In genomic region chr12:93176166-93176565, GRCh38 we compare ENCODE assay signal across 13 cellular contexts.
DNase-seq lines count a peak whose midpoint lies in the region; ATAC-seq and TF ChIP-seq lines count a peak whose summit lies in the region.
"Had no signal": no experiment of that assay in that cellular context is flagged by ENCODE, and none has a peak within 500 bp of the region (broad histone marks: within the 10 kb centered on the region; RNA-seq: fewer than 3 reads in every experiment).

No MANE protein-coding gene starts in this region.

- H3K36me3 ChIP-seq in prostate gland = no peaks in the 10 kb centered on the region
- H3K36me3 ChIP-seq: HAP-1 had no signal

- no peak overlapping the region for H3K27ac Mint-ChIP-seq in activated T-cell treated with anti-CD3 and anti-CD28 coated beads, Interleukin-2, amount 50 U/mL, for 24 hours
- H3K27ac Mint-ChIP-seq: immature natural killer cell had no signal

- no peaks in the 10 kb centered on the region for H3K27me3 Mint-ChIP-seq in activated T-cell treated with anti-CD3 and anti-CD28 coated beads, Interleukin-2, amount 50 U/mL, for 24 hours

- H3K27me3 ChIP-seq in prostate gland (replicated peaks; ENCODE audit: insufficient read depth) = no peaks in the 10 kb centered on the region

- no peaks in the 10 kb centered on the region for H3K9me3 ChIP-seq in prostate gland

- H3K4me3 ChIP-seq in fibroblast of the aortic adventitia (ENCODE audit: low read depth, low read length) (no peak overlapping the region), prostate gland (no peak overlapping the region)
- H3K4me3 ChIP-seq: HAP-1 had no signal

- ATAC-seq in HG02678 (IDR thresholded peaks at IDR 0.05; ENCODE audit: unreplicated experiment) = no peak

- no peak for TF ChIP-seq POLR2A in prostate gland (IDR thresholded peaks at IDR 0.05)

- peak overlapping the region; percentile 61 for H3K27ac ChIP-seq in VCaP
- peak overlapping the region; percentile 51 to 67 for H3K27ac ChIP-seq in prostate gland

- H3K9me3 Mint-ChIP-seq in activated T-cell treated with anti-CD3 and anti-CD28 coated beads, Interleukin-2, amount 50 U/mL, for 24 hours = no peaks in the 10 kb centered on the region
- H3K9me3 Mint-ChIP-seq: immature natural killer cell had no signal

- H3K4me1 Mint-ChIP-seq in activated T-cell treated with anti-CD3 and anti-CD28 coated beads, Interleukin-2, amount 50 U/mL, for 24 hours (ENCODE audit: low read depth) = no peaks in the 10 kb centered on the region
- H3K4me1 Mint-ChIP-seq: immature natural killer cell had no signal

- TF ChIP-seq CTCF in VCaP (conservative IDR thresholded peaks at IDR 0.05) = no peak
- no peak for TF ChIP-seq CTCF in fibroblast of the aortic adventitia (IDR thresholded peaks at IDR 0.05; ENCODE audit: insufficient read depth, low read length)
- no peak for TF ChIP-seq CTCF in prostate gland (IDR thresholded peaks at IDR 0.05)

- DNase-seq in AG20443 (ENCODE audit: low spot score) (peak; percentile 46), fibroblast of the aortic adventitia (ENCODE audit: low read depth) (peak; percentile 77), prostate gland (ENCODE audit: low spot score) (no peak), DMS 273 treated with DMSO at 0.1 percent for 48 hours (lab: John Stamatoyannopoulos, UW) (no peak), NCI-H2196 (lab: John Stamatoyannopoulos, UW; ENCODE audit: unreplicated experiment) (no peak)
- no peak for DNase-seq in activated T-cell treated with anti-CD3 and anti-CD28 coated beads, Interleukin-2, amount 50 U/mL, for 24 hours
- DNase-seq: activated T-cell treated with anti-CD3 and anti-CD28 coated beads, Interleukin-2, amount 50 U/mL, for 1 hour; cortex of kidney; immature natural killer cell; NCI-H1092 treated with DMSO at 0.1 percent for 48 hours had no signal

- no peaks in the 10 kb centered on the region for H3K36me3 Mint-ChIP-seq in activated T-cell treated with anti-CD3 and anti-CD28 coated beads, Interleukin-2, amount 50 U/mL, for 24 hours (ENCODE audit: low read depth)
- H3K36me3 Mint-ChIP-seq: immature natural killer cell had no signal

- WGBS in prostate gland = 28% methylated on average over 1 of the region's 1 CpG

- H3K4me1 ChIP-seq in prostate gland (replicated peaks) = peaks cover 9% of the 10 kb centered on the region
- H3K4me1 ChIP-seq: HAP-1 had no signal

- H3K4me3 Mint-ChIP-seq in activated T-cell treated with anti-CD3 and anti-CD28 coated beads, Interleukin-2, amount 50 U/mL, for 24 hours = no peak overlapping the region
- H3K4me3 Mint-ChIP-seq: immature natural killer cell had no signal

- intact Hi-C loops in prostate gland (cut with DNase I) = loop anchor here (5.0 kb wide), 1 partner anchor 201 kb away; the partner anchor contains the start of gene NUDT4

Comparison
In these comparisons a context has a peak if more than half of its experiments do, and no peak if none do; other contexts are left out.
1. DNase-seq: peak in AG20443 (single experiment) and fibroblast of the aortic adventitia (single experiment); none in prostate gland (single experiment), DMS 273 treated with DMSO at 0.1 percent for 48 hours (single experiment), NCI-H2196 (single experiment) and activated T-cell treated with anti-CD3 and anti-CD28 coated beads, Interleukin-2, amount 50 U/mL, for 24 hours (single experiment).